In the genomic region with DNA sequence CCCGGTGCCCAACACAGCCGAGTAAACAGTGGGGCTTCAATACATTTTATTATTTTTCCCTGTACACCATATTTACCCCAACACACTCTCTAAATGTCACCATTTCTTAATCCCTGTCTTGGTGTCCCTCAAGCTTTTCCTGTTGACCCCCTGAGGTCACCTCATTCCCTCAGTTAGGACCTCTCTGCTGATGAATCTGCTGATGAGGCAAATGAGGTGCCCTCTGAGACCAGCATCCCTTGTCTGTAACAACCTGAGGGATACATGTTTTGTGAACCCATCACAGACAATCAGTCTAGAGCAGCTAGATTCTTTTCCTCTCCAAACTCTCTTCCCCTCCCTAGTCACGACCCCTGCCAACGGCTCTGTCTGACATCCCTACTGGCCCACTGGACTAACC, we compare ENCODE assay signal across 27 cellular contexts.
"Had no signal": no experiment of that assay in that cellular context is flagged by ENCODE, and none has a peak within 500 bp of the region (broad histone marks: within the 10 kb centered on the region; RNA-seq: fewer than 3 reads in every experiment).

No MANE protein-coding gene starts in this region.

- FAIRE-seq: endometrium, islet of Langerhans, keratinocyte had no signal

- H3K27ac Mint-ChIP-seq: dendritic cell treated with granulocyte-macrophage colony-stimulating factor and Interleukin-4, amounts not matched to agents 40 ng/mL and 50 ng/mL, for 4 days; effector memory CD8-positive, alpha-beta T cell; endodermal cell; mesothelial cell of epicardium had no signal

- H3K4me3 Mint-ChIP-seq: dendritic cell treated with granulocyte-macrophage colony-stimulating factor and Interleukin-4, amounts not matched to agents 40 ng/mL and 50 ng/mL, for 4 days; effector memory CD8-positive, alpha-beta T cell; endodermal cell; mesothelial cell of epicardium had no signal

- DNase-seq: colonic mucosa; cortex of kidney; effector CD8-positive, alpha-beta T cell; effector memory CD8-positive, alpha-beta T cell; endodermal cell; erythroblast; esophagus squamous epithelium; foreskin fibroblast; foreskin melanocyte; gastrocnemius medialis; glutamatergic neuron; head of caudate nucleus; heart right ventricle; hippocampal formation; left cardiac atrium; left lung; left ventricle myocardium superior; lower lobe of right lung; mesenchymal stem cell; mucosa of descending colon had no signal

- ATAC-seq: effector memory CD8-positive, alpha-beta T cell; esophagus mucosa; gastrocnemius medialis; heart right ventricle; left cardiac atrium; left ventricle myocardium superior; lower lobe of right lung; mucosa of descending colon had no signal

- H3K4me1 Mint-ChIP-seq: mesothelial cell of epicardium had no signal

- H3K4me1 ChIP-seq: colonic mucosa, esophagus squamous epithelium, gastrocnemius medialis, heart right ventricle, left lung, lower lobe of right lung had no signal

- H3K4me3 ChIP-seq: colonic mucosa, esophagus squamous epithelium, gastrocnemius medialis, heart right ventricle, left lung, lower lobe of right lung, mucosa of descending colon had no signal

- H3K9me3 ChIP-seq: colonic mucosa, esophagus squamous epithelium, gastrocnemius medialis, heart right ventricle, left lung, lower lobe of right lung, mucosa of descending colon had no signal

- H3K9me3 Mint-ChIP-seq: dendritic cell treated with granulocyte-macrophage colony-stimulating factor and Interleukin-4, amounts not matched to agents 40 ng/mL and 50 ng/mL, for 4 days; endodermal cell; mesothelial cell of epicardium had no signal

- H3K36me3 Mint-ChIP-seq: mesothelial cell of epicardium had no signal

- H3K27me3 Mint-ChIP-seq: dendritic cell treated with granulocyte-macrophage colony-stimulating factor and Interleukin-4, amounts not matched to agents 40 ng/mL and 50 ng/mL, for 4 days; effector memory CD8-positive, alpha-beta T cell had no signal

- H3K27ac ChIP-seq: colonic mucosa, epithelial cell of prostate, esophagus squamous epithelium, gastrocnemius medialis, heart right ventricle, left lung, lower lobe of right lung had no signal
